In the genomic region with DNA sequence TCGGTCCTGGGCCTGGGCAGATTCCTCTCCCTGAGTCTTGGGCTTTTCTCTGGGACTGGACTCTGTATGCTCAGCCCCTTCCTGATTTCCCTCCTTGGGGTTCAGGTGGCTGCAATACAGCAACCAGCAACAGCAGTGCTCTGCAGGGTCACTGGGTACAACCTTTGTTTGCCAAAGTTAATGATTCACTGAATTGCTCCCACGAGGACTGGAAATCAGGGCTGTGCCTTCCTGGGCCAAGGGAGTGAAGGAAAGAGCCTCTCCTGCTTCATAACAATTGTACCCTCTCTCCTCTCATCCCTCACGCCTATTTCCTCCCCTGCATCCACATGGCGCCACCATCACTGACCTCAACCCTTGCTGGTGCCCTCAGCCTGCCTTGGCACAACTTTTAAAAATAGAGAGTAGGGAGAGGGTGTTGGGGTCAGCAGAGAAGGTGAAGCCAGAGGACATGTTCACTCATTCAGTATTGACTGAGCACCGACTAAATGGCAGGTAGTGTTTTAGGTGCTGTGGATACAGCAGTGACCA, we compare ENCODE assay signal across 16 cellular contexts. TPM values are rescaled to one million over a fixed set of nuclear protein-coding genes. Genes with fewer than 3 reads are reported as not detected.
DNase-seq lines count a peak whose midpoint lies in the region; ATAC-seq and TF ChIP-seq lines count a peak whose summit lies in the region.
"Had no signal": no experiment of that assay in that cellular context is flagged by ENCODE, and none has a peak within 500 bp of the region (broad histone marks: within the 10 kb centered on the region; RNA-seq: fewer than 3 reads in every experiment).

No MANE protein-coding gene starts in this region.

- H2AK5ac ChIP-seq in IMR-90 (ENCODE audit: low read depth, low read length) = peak overlapping the region; percentile 44; the same call in 1 of the 2 replicates

- H3K27me3 ChIP-seq in IMR-90 (ENCODE audit: control insufficient read depth, insufficient read depth, low read length) = no peaks in the 10 kb centered on the region
- H3K27me3 ChIP-seq: suprapubic skin had no signal

- H3K79me1 ChIP-seq in IMR-90 (ENCODE audit: low read depth in 1 of 2, low read length in 2 of 2) = no peaks in the 10 kb centered on the region

- H3K9ac ChIP-seq in IMR-90 (ENCODE audit: low read depth, low read length) = no peak overlapping the region

- H2BK20ac ChIP-seq in IMR-90 (ENCODE audit: low read depth, low read length) = no peak overlapping the region

- H3K14ac ChIP-seq in IMR-90 (replicated peaks; ENCODE audit: low read depth, low read length) = no peak overlapping the region; the same call in 1 of the 2 replicates

- H4K8ac ChIP-seq in IMR-90 (ENCODE audit: low read depth in 2 of 2, low read length in 2 of 2) = no peak overlapping the region

- no peak for TF ChIP-seq RAD21 in IMR-90 (IDR thresholded peaks at IDR 0.05; ENCODE audit: low read length)

- no peaks in the 10 kb centered on the region for H3K36me3 Mint-ChIP-seq in nephron progenitor cell (ENCODE audit: low read depth)
- H3K36me3 Mint-ChIP-seq: activated naive CD4-positive, alpha-beta T cell treated with anti-CD3 and anti-CD28 coated beads, Interleukin-2, amount 50 U/mL, for 72 hours had no signal

- H3K18ac ChIP-seq in IMR-90 (ENCODE audit: low read depth, low read length) = no peak overlapping the region

- no peak overlapping the region for H3K4me3 Mint-ChIP-seq in nephron progenitor cell

- no peak overlapping the region for H4K91ac ChIP-seq in IMR-90 (ENCODE audit: insufficient read depth, low read depth, low read length)

- H3K36me3 ChIP-seq in IMR-90 (ENCODE audit: control insufficient read depth, insufficient read depth, low read length) = peaks cover 33% of the 10 kb centered on the region
- H3K36me3 ChIP-seq: suprapubic skin had no signal

- no peak overlapping the region for H2BK120ac ChIP-seq in IMR-90 (ENCODE audit: low read depth, low read length)

- peak overlapping the region; percentile 36 for H3K27ac Mint-ChIP-seq in nephron progenitor cell
- H3K27ac Mint-ChIP-seq: activated naive CD4-positive, alpha-beta T cell treated with anti-CD3 and anti-CD28 coated beads, Interleukin-2, amount 50 U/mL, for 72 hours had no signal

- TF ChIP-seq POLR2A in IMR-90 (IDR thresholded peaks at IDR 0.05; ENCODE audit: low read depth, low read length) = no peak

- H2AK9ac ChIP-seq in IMR-90 (replicated peaks; ENCODE audit: low read depth, low read length, poor library complexity) = peak overlapping the region; percentile 49

- no peak overlapping the region for H2BK5ac ChIP-seq in IMR-90 (ENCODE audit: low read depth, low read length, poor library complexity, severe bottlenecking)

- POLR2A ChIA-PET in IMR-90 (lab: Charles Lee; ENCODE audit: unreplicated experiment) = no interaction called here

- no peak overlapping the region for H3K4me2 ChIP-seq in IMR-90 (ENCODE audit: low read depth, low read length)

- no peak for TF ChIP-seq CTCF in IMR-90 (conservative IDR thresholded peaks at IDR 0.05; ENCODE audit: low read depth, low read length)
- no peak for TF ChIP-seq CTCF in fibroblast of mammary gland (conservative IDR thresholded peaks at IDR 0.05; ENCODE audit: control insufficient read depth, insufficient read depth, low read depth, low read length)
- no peak for TF ChIP-seq CTCF in nephron progenitor cell (IDR thresholded peaks at IDR 0.05)

- no peak overlapping the region for H3K56ac ChIP-seq in IMR-90 (ENCODE audit: extremely low read depth, insufficient read depth, low read length)

- H2BK15ac ChIP-seq in IMR-90 (ENCODE audit: low read depth, low read length) = no peak overlapping the region

- no peaks in the 10 kb centered on the region for H4K20me1 ChIP-seq in IMR-90 (ENCODE audit: insufficient read depth, low read length)

- no peak overlapping the region for H3K27ac ChIP-seq in IMR-90 (ENCODE audit: insufficient read depth, low read length)
- H3K27ac ChIP-seq: suprapubic skin had no signal

- no peak overlapping the region for H4K5ac ChIP-seq in IMR-90 (ENCODE audit: low read depth, low read length)

- peaks cover 55% of the 10 kb centered on the region for H3K4me1 Mint-ChIP-seq in nephron progenitor cell

- in situ Hi-C loops in IMR-90 (cut with MboI; ENCODE audit: low sequenced_read_pairs) = no loop called here

- H3K23ac ChIP-seq in IMR-90 (ENCODE audit: low read depth, low read length) = no peak overlapping the region; the same call in 1 of the 2 replicates

- no CpG with 5 or more reads among the region's 5 CpGs for WGBS in IMR-90 (ENCODE audit: extremely low coverage in 2 of 2, insufficient read length in 1 of 2), 2 experiments

- peaks cover 8% of the 10 kb centered on the region; the same call in 1 of the 2 replicates for H3K9me1 ChIP-seq in IMR-90 (ENCODE audit: insufficient read depth, low read length)

- peaks cover 13% of the 10 kb centered on the region for H3K4me1 ChIP-seq in IMR-90 (ENCODE audit: control insufficient read depth, insufficient read depth, low read length)

- ATAC-seq in IMR-90 (ENCODE audit: low read depth) = no peak
- no peak for ATAC-seq in HG02610 (IDR thresholded peaks at IDR 0.05; ENCODE audit: unreplicated experiment)
- ATAC-seq: activated naive CD4-positive, alpha-beta T cell treated with anti-CD3 and anti-CD28 coated beads, Interleukin-2, amount 50 U/mL, for 72 hours had no signal

- dilution Hi-C loops in IMR-90 (cut with HindIII; ENCODE audit: low sequenced_read_pairs, unreplicated experiment) = no loop called here

- CTCF ChIA-PET in IMR-90 (lab: Yijun Ruan, JAX) = no interaction called here

- peaks cover 17% of the 10 kb centered on the region for H3K27me3 Mint-ChIP-seq in nephron progenitor cell (ENCODE audit: low read depth, poor library complexity)

- DNase-seq in AG08395 (ENCODE audit: low spot score) (peak; percentile 30), IMR-90 (no peak), fibroblast of mammary gland (ENCODE audit: low read depth) (peak; percentile 44), nephron progenitor cell (no peak), DMS 273 treated with DMSO at 0.1 percent for 48 hours (lab: John Stamatoyannopoulos, UW) (no peak), NCI-H1105 treated with DMSO at 0.1 percent for 48 hours (lab: John Stamatoyannopoulos, UW) (no peak)
- no peak for DNase-seq in activated CD4-positive, alpha-beta T cell treated with anti-CD3 and anti-CD28 coated beads for 48 hours
- DNase-seq: activated CD4-positive, CD25-positive, alpha-beta regulatory T cell; activated CD8-positive, alpha-beta memory T cell treated with anti-CD3 and anti-CD28 coated beads, Interleukin-2, amount 50 U/mL, for 48 hours; central memory CD4-positive, alpha-beta T cell had no signal

- no peaks in the 10 kb centered on the region for H3K9me3 ChIP-seq in IMR-90 (ENCODE audit: control insufficient read depth, insufficient read depth, low read length)
- H3K9me3 ChIP-seq: suprapubic skin had no signal

- H3K9me3 Mint-ChIP-seq in nephron progenitor cell = no peaks in the 10 kb centered on the region
- H3K9me3 Mint-ChIP-seq: activated naive CD4-positive, alpha-beta T cell treated with anti-CD3 and anti-CD28 coated beads, Interleukin-2, amount 50 U/mL, for 72 hours had no signal

- BruUV-seq in IMR-90 (replicated peaks; lab: Mats Ljungman, UMichigan) = no TSS peak

- no peak overlapping the region for H2AFZ ChIP-seq in IMR-90 (replicated peaks; ENCODE audit: low read length, poor library complexity)

- no peak overlapping the region for H3K4ac ChIP-seq in IMR-90 (ENCODE audit: low read depth, low read length)

- H3K4me3 ChIP-seq in IMR-90 (ENCODE audit: insufficient read depth, low read depth, low read length) (no peak overlapping the region), fibroblast of mammary gland (ENCODE audit: control insufficient read depth, low read depth, low read length) (no peak overlapping the region)
- H3K4me3 ChIP-seq: lung, suprapubic skin had no signal

- intact Hi-C loops in IMR-90 (cut with micrococcal nuclease) = no loop called here

TF ChIP-seq in IMR-90, 13 proteins besides CTCF, POLR2A, EP300 and RAD21:
- TF ChIP-seq RCOR1 (IDR thresholded peaks at IDR 0.05; ENCODE audit: insufficient replicate concordance, low read length) = no peak
- no peak for TF ChIP-seq MXI1 (IDR thresholded peaks at IDR 0.05; ENCODE audit: borderline replicate concordance, low read depth, low read length)

RNA-seq across cellular contexts. Expression of gene GOLT1A, which starts 52.8 kb away (rescaled TPM):
- not detected in 2 replicates for total RNA-seq in IMR-90 (2012; rRNA removed)
- polyA plus RNA-seq in IMR-90 (2012; rRNA removed) = 0.32 TPM in 1 of 2 replicates, not detected in the other
- not detected in 2 replicates for polyA plus RNA-seq in IMR-90 (2012; cell fraction: cytosol; rRNA removed)
- 0.08 TPM in 1 of 2 replicates, not detected in the other for polyA plus RNA-seq in IMR-90 (2012; cell fraction: nucleus; rRNA removed; ENCODE audit: low replicate concordance)
- total RNA-seq: endothelial cell of umbilical vein, OCI-LY7, suprapubic skin had no signal
- polyA plus RNA-seq: endothelial cell of umbilical vein had no signal

Comparison
In these comparisons a context has a peak if more than half of its experiments do, and no peak if none do; other contexts are left out.
1. DNase-seq: peak in AG08395 (single experiment) and fibroblast of mammary gland (single experiment); none in IMR-90 (single experiment), nephron progenitor cell (single experiment), DMS 273 treated with DMSO at 0.1 percent for 48 hours (single experiment), activated CD4-positive, alpha-beta T cell treated with anti-CD3 and anti-CD28 coated beads for 48 hours (single experiment) and NCI-H1105 treated with DMSO at 0.1 percent for 48 hours (single experiment).